In the genomic region with DNA sequence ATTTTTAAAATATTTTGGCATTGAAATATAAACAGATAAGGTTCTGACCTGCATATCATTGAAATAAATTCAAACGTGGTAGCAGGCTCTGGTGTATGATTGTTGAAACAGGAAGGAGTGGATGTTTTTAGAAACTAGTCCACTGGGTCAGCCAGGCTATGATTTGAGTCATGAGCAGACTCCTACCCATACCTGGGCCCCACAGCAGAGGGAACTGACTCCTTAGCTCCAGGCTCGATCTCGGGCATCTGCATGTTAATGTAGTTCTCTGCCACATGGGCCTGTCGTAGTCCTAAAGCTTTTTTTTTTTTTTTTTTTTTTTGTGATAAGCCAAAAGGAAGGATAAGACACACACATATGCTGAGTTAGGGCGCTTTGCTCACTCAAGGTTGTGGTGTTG, we compare ENCODE assay signal across 10 cellular contexts. TPM values are rescaled to one million over a fixed set of nuclear protein-coding genes. Genes with fewer than 3 reads are reported as not detected.
DNase-seq lines count a peak whose midpoint lies in the region; ATAC-seq and TF ChIP-seq lines count a peak whose summit lies in the region.
"Had no signal": no experiment of that assay in that cellular context is flagged by ENCODE, and none has a peak within 500 bp of the region (broad histone marks: within the 10 kb centered on the region; RNA-seq: fewer than 3 reads in every experiment).

No MANE protein-coding gene starts in this region.

- peaks cover 58% of the 10 kb centered on the region for H3K36me3 ChIP-seq in BLaER1

- peaks cover 15% of the 10 kb centered on the region for H3K4me1 Mint-ChIP-seq in activated T-helper 17 cell treated with anti-CD3 and anti-CD28 coated beads, Interleukin-2, amount 50 U/mL, for 72 hours
- H3K4me1 Mint-ChIP-seq in CD14-positive monocyte = peaks cover 65% of the 10 kb centered on the region
- peaks cover 3 to 34% (median 7%) of the 10 kb centered on the region in 4 donors for H3K4me1 Mint-ChIP-seq in naive thymus-derived CD8-positive, alpha-beta T cell

- peaks cover 96% of the 10 kb centered on the region for H3K36me3 Mint-ChIP-seq in activated T-helper 17 cell treated with anti-CD3 and anti-CD28 coated beads, Interleukin-2, amount 50 U/mL, for 72 hours (ENCODE audit: low read depth)
- H3K36me3 Mint-ChIP-seq in CD14-positive monocyte = peaks cover 18 to 24% of the 10 kb centered on the region in 2 donors
- H3K36me3 Mint-ChIP-seq in naive thymus-derived CD8-positive, alpha-beta T cell = peaks cover 5 to 80% (median 6%) of the 10 kb centered on the region in 3 donors

- TF ChIP-seq CTCF in CD14-positive monocyte (IDR thresholded peaks at IDR 0.05) = no peak

- ATAC-seq in GM19351 (IDR thresholded peaks at IDR 0.05; ENCODE audit: unreplicated experiment) (peak; percentile 70), HG03103 (IDR thresholded peaks at IDR 0.05; ENCODE audit: low read depth, unreplicated experiment) (peak; percentile 76)
- ATAC-seq in activated T-helper 17 cell treated with anti-CD3 and anti-CD28 coated beads, Interleukin-2, amount 50 U/mL, for 72 hours (replicated peaks) = peak; percentile 82
- no peak for ATAC-seq in naive thymus-derived CD8-positive, alpha-beta T cell

- H3K9me3 ChIP-seq in BLaER1 = no peaks in the 10 kb centered on the region

- peak overlapping the region; percentile 76 for H3K4me2 ChIP-seq in BLaER1

- no peak overlapping the region for H3K4me3 ChIP-seq in BLaER1

- intact Hi-C loops in CD14-positive monocyte (cut with micrococcal nuclease) = loop anchor here in 1 of 2 donors (10.0 kb wide), 1 partner anchor 273 kb away; no protein-coding TSS in a partner anchor

- H3K4me1 ChIP-seq in BLaER1 = peaks cover 97% of the 10 kb centered on the region

- H3K9me3 Mint-ChIP-seq in activated T-helper 17 cell treated with anti-CD3 and anti-CD28 coated beads, Interleukin-2, amount 50 U/mL, for 72 hours = no peaks in the 10 kb centered on the region
- H3K9me3 Mint-ChIP-seq in CD14-positive monocyte = peaks cover 0 to 3% (median 0%) of the 10 kb centered on the region in 7 donors
- H3K9me3 Mint-ChIP-seq in naive thymus-derived CD8-positive, alpha-beta T cell = no peaks in the 10 kb centered on the region

- POLR2A ChIA-PET in naive thymus-derived CD8-positive, alpha-beta T cell (lab: Charles Lee) = no interaction called here

- H3K27me3 Mint-ChIP-seq in activated T-helper 17 cell treated with anti-CD3 and anti-CD28 coated beads, Interleukin-2, amount 50 U/mL, for 72 hours = no peaks in the 10 kb centered on the region
- H3K27me3 Mint-ChIP-seq in CD14-positive monocyte (ENCODE audit: low read depth in 3 of 3) = peaks cover 0 to 5% (median 0%) of the 10 kb centered on the region in 3 donors
- no peaks in the 10 kb centered on the region for H3K27me3 Mint-ChIP-seq in naive thymus-derived CD8-positive, alpha-beta T cell

- H3K27ac ChIP-seq in BLaER1 = peak overlapping the region; percentile 83

- no peak overlapping the region for H3K27ac Mint-ChIP-seq in activated T-helper 17 cell treated with anti-CD3 and anti-CD28 coated beads, Interleukin-2, amount 50 U/mL, for 72 hours
- peak overlapping the region in 1 of 7 donors; percentile 37 for H3K27ac Mint-ChIP-seq in CD14-positive monocyte
- peak overlapping the region in 1 of 10 donors; percentile 17 for H3K27ac Mint-ChIP-seq in naive thymus-derived CD8-positive, alpha-beta T cell

- H3K9ac ChIP-seq in BLaER1 = peak overlapping the region; percentile 12; the same call in 1 of the 2 replicates

- H3K4me3 Mint-ChIP-seq in activated T-helper 17 cell treated with anti-CD3 and anti-CD28 coated beads, Interleukin-2, amount 50 U/mL, for 72 hours = no peak overlapping the region
- H3K4me3 Mint-ChIP-seq in CD14-positive monocyte = no peak overlapping the region
- no peak overlapping the region for H3K4me3 Mint-ChIP-seq in naive thymus-derived CD8-positive, alpha-beta T cell

- in situ Hi-C loops in KBM-7 (cut with MboI; ENCODE audit: low pct_unique_long_range_greater_than_20kb, low sequenced_read_pairs) = loop anchor here (25.0 kb wide), 1 partner anchor 251 kb away; no protein-coding TSS in a partner anchor

- peaks cover 41% of the 10 kb centered on the region for H3K27me3 ChIP-seq in BLaER1

- DNase-seq in KBM-7 (no peak), DMS 273 (lab: John Stamatoyannopoulos, UW; ENCODE audit: unreplicated experiment) (no peak), CD14-positive monocyte (ENCODE audit: low spot score) (no peak)
- no peak for DNase-seq in naive thymus-derived CD8-positive, alpha-beta T cell
- DNase-seq: NCI-H1048 had no signal

- H4K20me1 ChIP-seq in BLaER1 = no peaks in the 10 kb centered on the region

RNA-seq across cellular contexts. Expression of gene OFD1, which starts 27.1 kb away (rescaled TPM):
- 10 to 100 TPM; 27.8 to 61.7 TPM for total RNA-seq in activated T-helper 17 cell treated with anti-CD3 and anti-CD28 coated beads, Interleukin-2, amount 50 U/mL, for 72 hours
- 1 to 10 TPM; 2.4 to 2.9 TPM for polyA plus RNA-seq in CD14-positive monocyte
- total RNA-seq in naive thymus-derived CD8-positive, alpha-beta T cell = 100 to 1,000 TPM; 119 to 127 TPM
- 10 to 100 TPM; 27.3 to 37.6 (median 33.8) TPM for polyA plus RNA-seq in naive thymus-derived CD8-positive, alpha-beta T cell

RNA-seq across cellular contexts. Expression of gene TRAPPC2, which starts 27.2 kb away (rescaled TPM):
- total RNA-seq in activated T-helper 17 cell treated with anti-CD3 and anti-CD28 coated beads, Interleukin-2, amount 50 U/mL, for 72 hours = 10 to 100 TPM; 21.1 to 23.4 TPM
- polyA plus RNA-seq in CD14-positive monocyte = 10 to 100 TPM; 12.2 to 18.3 TPM
- total RNA-seq in naive thymus-derived CD8-positive, alpha-beta T cell = 10 to 100 TPM; 34.3 to 35.5 TPM
- 10 to 100 TPM; 25.7 to 51.5 (median 31.9) TPM for polyA plus RNA-seq in naive thymus-derived CD8-positive, alpha-beta T cell

RNA-seq across cellular contexts. Expression of gene GPM6B, which starts 55.3 kb away (rescaled TPM):
- not detected for total RNA-seq in activated T-helper 17 cell treated with anti-CD3 and anti-CD28 coated beads, Interleukin-2, amount 50 U/mL, for 72 hours
- not detected for polyA plus RNA-seq in CD14-positive monocyte
- total RNA-seq in naive thymus-derived CD8-positive, alpha-beta T cell = not detected
- polyA plus RNA-seq in naive thymus-derived CD8-positive, alpha-beta T cell = under 1 TPM; 0.16 to 0.68 (median 0.46) TPM
- total RNA-seq: T-helper 1 cell treated with Interleukin-12 subunit alpha and Interleukin-12 subunit beta and Interleukin-4 antibody, amounts not matched to agents 30 ng/mL and 1 ng/mL, for 36 hours had no signal

Comparison
In these comparisons a context has a peak if more than half of its experiments do, and no peak if none do; other contexts are left out.
1. ATAC-seq: peak in GM19351 (single experiment), HG03103 (single experiment) and activated T-helper 17 cell treated with anti-CD3 and anti-CD28 coated beads, Interleukin-2, amount 50 U/mL, for 72 hours (single experiment); none in naive thymus-derived CD8-positive, alpha-beta T cell (0 of 2).